In the genomic region with DNA sequence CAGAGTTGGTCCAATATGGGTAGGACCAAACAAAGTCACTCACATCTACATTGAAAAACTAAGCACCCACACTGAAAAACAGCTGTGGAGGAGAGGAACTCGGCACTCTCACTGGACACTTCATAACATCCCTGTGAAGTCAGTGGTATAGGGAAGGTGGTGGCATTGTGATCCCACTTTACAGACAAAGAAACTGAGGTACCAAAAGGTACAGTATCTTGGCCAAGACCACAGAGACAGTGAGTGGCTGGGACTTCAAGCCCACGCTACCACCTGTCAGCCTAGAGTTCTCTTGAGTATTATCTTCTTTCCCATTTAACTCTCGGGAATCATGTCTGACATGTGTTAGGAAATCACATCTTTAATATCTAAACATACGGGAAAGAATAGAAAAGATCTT, we compare ENCODE assay signal across 17 cellular contexts.
"Had no signal": no experiment of that assay in that cellular context is flagged by ENCODE, and none has a peak within 500 bp of the region (broad histone marks: within the 10 kb centered on the region; RNA-seq: fewer than 3 reads in every experiment).

No MANE protein-coding gene starts in this region.

- H3K9me3 ChIP-seq: left lung, SJSA1, tibial nerve had no signal

- H3K27ac Mint-ChIP-seq: activated naive CD4-positive, alpha-beta T cell treated with anti-CD3 and anti-CD28 coated beads, Interleukin-2, amount 50 U/mL, for 24 hours; activated T-cell treated with anti-CD3 and anti-CD28 coated beads, Interleukin-2, amount 50 U/mL, for 72 hours; memory B cell; T-helper 1 cell treated with Interleukin-12 subunit alpha and Interleukin-12 subunit beta and Interleukin-4 antibody, amounts not matched to agents 30 μg/mL and 1 μg/mL, for 36 hours had no signal

- H3K36me3 Mint-ChIP-seq: activated naive CD4-positive, alpha-beta T cell treated with anti-CD3 and anti-CD28 coated beads, Interleukin-2, amount 50 U/mL, for 24 hours; memory B cell had no signal

- H3K27me3 ChIP-seq: dorsolateral prefrontal cortex, left lung, SJSA1, tibial nerve had no signal

- H3K27me3 Mint-ChIP-seq: memory B cell had no signal

- FAIRE-seq: colon, kidney had no signal

- H3K4me3 ChIP-seq: dorsolateral prefrontal cortex, left lung, SJSA1, tibial nerve had no signal

- ATAC-seq: activated T-cell treated with anti-CD3 and anti-CD28 coated beads, Interleukin-2, amount 50 U/mL, for 72 hours had no signal

- H3K4me1 Mint-ChIP-seq: activated naive CD4-positive, alpha-beta T cell treated with anti-CD3 and anti-CD28 coated beads, Interleukin-2, amount 50 U/mL, for 24 hours had no signal

- H3K9me3 Mint-ChIP-seq: activated naive CD4-positive, alpha-beta T cell treated with anti-CD3 and anti-CD28 coated beads, Interleukin-2, amount 50 U/mL, for 24 hours; activated T-cell treated with anti-CD3 and anti-CD28 coated beads, Interleukin-2, amount 50 U/mL, for 72 hours; memory B cell; T-helper 1 cell treated with Interleukin-12 subunit alpha and Interleukin-12 subunit beta and Interleukin-4 antibody, amounts not matched to agents 30 μg/mL and 1 μg/mL, for 36 hours had no signal

- H3K36me3 ChIP-seq: left lung, SJSA1, tibial nerve had no signal

- H3K4me3 Mint-ChIP-seq: activated naive CD4-positive, alpha-beta T cell treated with anti-CD3 and anti-CD28 coated beads, Interleukin-2, amount 50 U/mL, for 24 hours; activated T-cell treated with anti-CD3 and anti-CD28 coated beads, Interleukin-2, amount 50 U/mL, for 72 hours; memory B cell; T-helper 1 cell treated with Interleukin-12 subunit alpha and Interleukin-12 subunit beta and Interleukin-4 antibody, amounts not matched to agents 30 μg/mL and 1 μg/mL, for 36 hours had no signal

- DNase-seq: activated CD4-positive, alpha-beta T cell treated with anti-CD3 and anti-CD28 coated beads for 1 hour; activated CD8-positive, alpha-beta memory T cell treated with anti-CD3 and anti-CD28 coated beads for 24 hours; activated gamma-delta T cell; activated T-cell treated with anti-CD3 and anti-CD28 coated beads, Interleukin-2, amount 50 U/mL, for 72 hours; dorsolateral prefrontal cortex; hippocampal formation; stimulated activated CD4-positive, alpha-beta T cell treated with anti-CD3 and anti-CD28 coated beads, Interleukin-2, amount 100 ng/mL, for 24 hours; stimulated activated naive CD4-positive, alpha-beta T cell treated with Interleukin-2 at 50 U/mL for 16 hours had no signal

- H3K27ac ChIP-seq: SJSA1, VCaP had no signal
